ENCODE assay signal across 1 cellular context in genomic region chr20:52086878-52087277, GRCh38.
TF ChIP-seq lines count a peak whose summit lies in the region.

No MANE protein-coding gene starts in this region.

TF ChIP-seq in HepG2, 621 proteins besides CTCF, POLR2A, EP300 and RAD21 (continued from another document):
- no peak for TF ChIP-seq IKZF4 (CRISPR knock-in tag; IDR thresholded peaks at IDR 0.05; ENCODE audit: borderline replicate concordance, low read depth, not compliant biosample characterization)
